8 cellular contexts compared by ENCODE assay signal in genomic region chr14:34331728-34332623, GRCh38.
DNase-seq lines count a peak whose midpoint lies in the region; ATAC-seq and TF ChIP-seq lines count a peak whose summit lies in the region.

No MANE protein-coding gene starts in this region.

- CTCF ChIA-PET in BJ (lab: Yijun Ruan, JAX), result interaction anchor here (0.5 to 2.7 kb wide), 25 partner anchors 9 to 1128 kb away, joined by 3 to 15 read pairs (median 5); no protein-coding TSS in a partner anchor

- H3K27me3 ChIP-seq in BJ (ENCODE audit: control insufficient read depth, insufficient read depth, low read length), result peaks cover under 1% of the 10 kb centered on the region; the same call in 1 of the 2 replicates
- no peaks in the 10 kb centered on the region for H3K27me3 ChIP-seq in mucosa of rectum (ENCODE audit: control insufficient read depth in 2 of 2, insufficient read depth in 2 of 2, low read length in 2 of 2)

- no peaks in the 10 kb centered on the region for H3K9me3 ChIP-seq in mucosa of rectum (ENCODE audit: control insufficient read depth in 2 of 2, low read length in 2 of 2)

- peak; percentile 78 for ATAC-seq in GM19025 (IDR thresholded peaks at IDR 0.05; ENCODE audit: low read depth, unreplicated experiment)
- ATAC-seq in HG03139 (IDR thresholded peaks at IDR 0.05; ENCODE audit: unreplicated experiment), result peak; percentile 83
- ATAC-seq in stimulated activated naive B cell treated with anti-CD40 and anti-IgM and Interleukin-4, amounts not matched to agents 10 μg/mL and 1 μg/mL and 100 μg/mL, for 72 hours (replicated peaks), result peak; percentile 83 to 84

- TF ChIP-seq CTCF in BJ (IDR thresholded peaks at IDR 0.05; ENCODE audit: insufficient read depth, low read depth, low read length), result peak; percentile 82

- peak overlapping the region; percentile 27 to 41 for H3K9ac ChIP-seq in mucosa of rectum (ENCODE audit: low read depth in 1 of 2, low read length in 2 of 2)

- H3K36me3 ChIP-seq in BJ (ENCODE audit: control insufficient read depth, insufficient read depth, low read length) (no peaks in the 10 kb centered on the region), mucosa of rectum (ENCODE audit: control insufficient read depth in 2 of 2, insufficient read depth in 2 of 2, low read length in 2 of 2) (no peaks in the 10 kb centered on the region)

- POLR2A ChIA-PET in BJ (lab: Charles Lee), result interaction anchor here (0.6 to 0.8 kb wide), 2 partner anchors 188 to 572 kb away, joined by 3 read pairs; no protein-coding TSS in a partner anchor

- H3K9me3 Mint-ChIP-seq in stimulated activated naive B cell treated with anti-CD40 and anti-IgM and Interleukin-4, amounts not matched to agents 10 μg/mL and 1 μg/mL and 100 μg/mL, for 72 hours, result no peaks in the 10 kb centered on the region

- H3K4me1 Mint-ChIP-seq in stimulated activated naive B cell treated with anti-CD40 and anti-IgM and Interleukin-4, amounts not matched to agents 10 μg/mL and 1 μg/mL and 100 μg/mL, for 72 hours, result peaks cover 14 to 20% of the 10 kb centered on the region in 2 donors

- H3K27ac ChIP-seq in mucosa of rectum (ENCODE audit: low read depth in 2 of 2, low read length in 2 of 2), result peak overlapping the region; percentile 76 to 82

- H3K4me3 ChIP-seq in BJ (ENCODE audit: low read depth, low read length) (no peak overlapping the region), mucosa of rectum (ENCODE audit: low read length in 2 of 2) (peak overlapping the region; percentile 41 to 42)

- peaks cover 10 to 16% of the 10 kb centered on the region in 2 donors for H3K4me1 ChIP-seq in mucosa of rectum (ENCODE audit: control insufficient read depth in 2 of 2, insufficient read depth in 2 of 2, low read length in 2 of 2)

- no peaks in the 10 kb centered on the region for H3K36me3 Mint-ChIP-seq in stimulated activated naive B cell treated with anti-CD40 and anti-IgM and Interleukin-4, amounts not matched to agents 10 μg/mL and 1 μg/mL and 100 μg/mL, for 72 hours

- H3K4me3 Mint-ChIP-seq in stimulated activated naive B cell treated with anti-CD40 and anti-IgM and Interleukin-4, amounts not matched to agents 10 μg/mL and 1 μg/mL and 100 μg/mL, for 72 hours, result no peak overlapping the region

- peaks cover 0 to 4% of the 10 kb centered on the region in 2 donors for H3K27me3 Mint-ChIP-seq in stimulated activated naive B cell treated with anti-CD40 and anti-IgM and Interleukin-4, amounts not matched to agents 10 μg/mL and 1 μg/mL and 100 μg/mL, for 72 hours

- DNase-seq in BJ (ENCODE audit: low read depth), result no peak
- peak; percentile 25 for DNase-seq in NCI-H2227 treated with DMSO at 0.1 percent for 48 hours (lab: John Stamatoyannopoulos, UW)
- peak; percentile 77 for DNase-seq in activated CD4-positive, alpha-beta T cell treated with anti-CD3 and anti-CD28 coated beads for 48 hours
- peak; percentile 38 for DNase-seq in effector CD4-positive, alpha-beta T cell
- peak; percentile 36 for DNase-seq in stimulated activated naive B cell treated with anti-CD40 and anti-IgM and Interleukin-4, amounts not matched to agents 10 μg/mL and 1 μg/mL and 100 μg/mL, for 72 hours

- no peak overlapping the region for H3K27ac Mint-ChIP-seq in stimulated activated naive B cell treated with anti-CD40 and anti-IgM and Interleukin-4, amounts not matched to agents 10 μg/mL and 1 μg/mL and 100 μg/mL, for 72 hours
